ENCODE assay signal across 25 cellular contexts in genomic region chr19:21824679-21825078, GRCh38.
"Had no signal": no experiment of that assay in that cellular context is flagged by ENCODE, and none has a peak within 500 bp of the region (broad histone marks: within the 10 kb centered on the region; RNA-seq: fewer than 3 reads in every experiment).

No MANE protein-coding gene starts in this region.

- H3K27me3 Mint-ChIP-seq: activated CD4-positive, alpha-beta T cell treated with anti-CD3 and anti-CD28 coated beads for 36 hours; activated naive CD8-positive, alpha-beta T cell treated with anti-CD3 and anti-CD28 coated beads for 36 hours; T-cell had no signal

- H3K4me3 Mint-ChIP-seq: activated CD4-positive, alpha-beta T cell treated with anti-CD3 and anti-CD28 coated beads for 36 hours; activated naive CD8-positive, alpha-beta T cell treated with anti-CD3 and anti-CD28 coated beads for 36 hours; activated T-cell treated with anti-CD3 and anti-CD28 coated beads, Interleukin-2, amount 50 U/mL, for 4 hours; immature natural killer cell; nephron; T-cell had no signal

- H3K4me3 ChIP-seq: cardiac muscle cell, hepatocyte, pancreas, testis had no signal

- FAIRE-seq: pancreas, TTC549 had no signal

- H2AFZ ChIP-seq: hepatocyte had no signal

- H3K4me1 ChIP-seq: pancreas, testis had no signal

- H3K4me2 ChIP-seq: hepatocyte had no signal

- H3K27ac ChIP-seq: cardiac muscle cell, epithelial cell of prostate, hepatocyte, neutrophil, testis had no signal

- H3K4me1 Mint-ChIP-seq: nephron had no signal

- H3K27ac Mint-ChIP-seq: activated CD4-positive, alpha-beta T cell treated with anti-CD3 and anti-CD28 coated beads for 36 hours; activated naive CD8-positive, alpha-beta T cell treated with anti-CD3 and anti-CD28 coated beads for 36 hours; activated T-helper 2 cell treated with anti-CD3 and anti-CD28 coated beads, Interferon-gamma antibody, Interleukin-2, Interleukin-4, amounts not matched to agents 10 μg/mL and 5 μg/mL and 100 μg/mL, durations not matched to agents 14 hours and 24 hours and 36 hours; nephron; T-cell had no signal

- H3K9me3 ChIP-seq: neutrophil, pancreas, testis had no signal

- DNase-seq: activated CD4-positive, alpha-beta T cell treated with anti-CD3 and anti-CD28 coated beads for 36 hours; activated CD4-positive, alpha-beta T cell treated with anti-CD3 and anti-CD28 coated beads, Interleukin-2, amount 50 U/mL, for 48 hours; activated CD8-positive, alpha-beta memory T cell treated with anti-CD3 and anti-CD28 coated beads, Interleukin-2, amount 50 U/mL, for 48 hours; activated naive CD4-positive, alpha-beta T cell; activated naive CD8-positive, alpha-beta T cell treated with anti-CD3 and anti-CD28 coated beads for 36 hours; activated T-cell treated with anti-CD3 and anti-CD28 coated beads, Interleukin-2, amount 50 U/mL, for 4 hours; amygdala; foreskin melanocyte; glutamatergic neuron; immature natural killer cell; left ventricle myocardium superior; midbrain; pancreas; stimulated activated CD4-positive, alpha-beta T cell treated with anti-CD3 and anti-CD28 coated beads, Interleukin-2, amount 100 ng/mL, for 48 hours; stimulated activated naive CD4-positive, alpha-beta T cell; T-cell; testis; trophoblast cell had no signal

- H3K27me3 ChIP-seq: cardiac muscle cell, hepatocyte, neutrophil, pancreas, testis had no signal
